Comparison of ENCODE assay signal across 19 cellular contexts in the genomic region with DNA sequence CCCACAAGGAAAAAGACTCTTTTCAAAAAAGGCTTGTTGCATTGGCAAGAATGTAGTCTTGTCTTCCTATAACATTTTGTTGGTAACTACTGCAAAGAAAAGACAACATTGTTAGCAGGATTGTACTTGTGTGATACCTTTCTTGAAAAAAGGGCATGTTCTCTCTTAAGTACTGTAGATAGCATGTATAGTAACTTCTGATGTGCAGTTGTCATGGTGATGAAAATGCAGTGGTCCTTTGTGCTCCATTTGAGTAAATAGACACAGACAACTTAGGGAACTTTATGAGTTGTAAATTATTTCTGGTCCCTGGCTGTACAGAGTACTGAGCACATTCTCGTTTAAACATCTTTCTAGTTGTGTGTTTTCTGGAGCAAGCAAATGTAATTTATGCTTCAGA.
DNase-seq lines count a peak whose midpoint lies in the region; ATAC-seq, FAIRE-seq and TF ChIP-seq lines count a peak whose summit lies in the region.
"Had no signal": no experiment of that assay in that cellular context is flagged by ENCODE, and none has a peak within 500 bp of the region (broad histone marks: within the 10 kb centered on the region; RNA-seq: fewer than 3 reads in every experiment).

No MANE protein-coding gene starts in this region.

- no peaks in the 10 kb centered on the region for H3K27me3 Mint-ChIP-seq in osteocyte (ENCODE audit: unreplicated experiment)
- H3K27me3 Mint-ChIP-seq in stimulated activated naive B cell treated with anti-CD40 and anti-IgM and Interleukin-4, amounts not matched to agents 10 μg/mL and 1 μg/mL and 100 μg/mL, for 72 hours = no peaks in the 10 kb centered on the region
- H3K27me3 Mint-ChIP-seq: T-cell had no signal

- no peaks in the 10 kb centered on the region for H3K9me3 Mint-ChIP-seq in osteocyte (ENCODE audit: unreplicated experiment)
- no peaks in the 10 kb centered on the region for H3K9me3 Mint-ChIP-seq in stimulated activated naive B cell treated with anti-CD40 and anti-IgM and Interleukin-4, amounts not matched to agents 10 μg/mL and 1 μg/mL and 100 μg/mL, for 72 hours
- H3K9me3 Mint-ChIP-seq: T-cell had no signal

- WGBS in esophagus muscularis mucosa = 79% methylated on average over 1 of the region's 1 CpG

- no peak for ATAC-seq in left cardiac atrium
- no peak for ATAC-seq in stimulated activated naive B cell treated with anti-CD40 and anti-IgM and Interleukin-4, amounts not matched to agents 10 μg/mL and 1 μg/mL and 100 μg/mL, for 72 hours (replicated peaks)
- no peak for ATAC-seq in GM21529 (IDR thresholded peaks at IDR 0.05; ENCODE audit: unreplicated experiment)
- ATAC-seq: T-cell had no signal

- no peak overlapping the region for H3K4me3 ChIP-seq in left ventricle myocardium inferior
- H3K4me3 ChIP-seq in esophagus muscularis mucosa = no peak overlapping the region
- H3K4me3 ChIP-seq: adrenal gland had no signal

- no peaks in the 10 kb centered on the region for H3K36me3 Mint-ChIP-seq in osteocyte (ENCODE audit: unreplicated experiment)
- H3K36me3 Mint-ChIP-seq in stimulated activated naive B cell treated with anti-CD40 and anti-IgM and Interleukin-4, amounts not matched to agents 10 μg/mL and 1 μg/mL and 100 μg/mL, for 72 hours = peaks cover 0 to 5% of the 10 kb centered on the region in 2 donors

- H3K27ac ChIP-seq in left ventricle myocardium inferior (replicated peaks) = peak overlapping the region; percentile 88
- peak overlapping the region; percentile 58 to 82 (median 70) for H3K27ac ChIP-seq in esophagus muscularis mucosa (replicated peaks in 1 of 4)
- H3K27ac ChIP-seq: C4-2B, neutrophil had no signal

- peaks cover 6% of the 10 kb centered on the region for H3K36me3 ChIP-seq in left ventricle myocardium inferior
- H3K36me3 ChIP-seq in esophagus muscularis mucosa = peaks cover 0 to 9% (median 4%) of the 10 kb centered on the region in 4 donors
- H3K36me3 ChIP-seq: adrenal gland, neutrophil had no signal

- no peak for TF ChIP-seq POLR2A in esophagus muscularis mucosa (IDR thresholded peaks at IDR 0.05; ENCODE audit: low read depth)
- TF ChIP-seq POLR2A in GM12892 (IDR thresholded peaks at IDR 0.05; ENCODE audit: low read depth, low read length) = no peak

- no peak overlapping the region for H3K4me3 Mint-ChIP-seq in osteocyte (ENCODE audit: unreplicated experiment)
- no peak overlapping the region for H3K4me3 Mint-ChIP-seq in stimulated activated naive B cell treated with anti-CD40 and anti-IgM and Interleukin-4, amounts not matched to agents 10 μg/mL and 1 μg/mL and 100 μg/mL, for 72 hours
- H3K4me3 Mint-ChIP-seq: T-cell had no signal

- FAIRE-seq in GM12892 (lab: Jason Lieb, UNC) = no peak

- DNase-seq in left ventricle myocardium inferior = no peak
- DNase-seq in left cardiac atrium = no peak
- DNase-seq in esophagus muscularis mucosa (ENCODE audit: extremely low spot score) = no peak
- no peak for DNase-seq in osteocyte (ENCODE audit: extremely low spot score, unreplicated experiment)
- DNase-seq in GM12892 (ENCODE audit: insufficient read length) = no peak
- no peak for DNase-seq in stimulated activated naive B cell treated with anti-CD40 and anti-IgM and Interleukin-4, amounts not matched to agents 10 μg/mL and 1 μg/mL and 100 μg/mL, for 72 hours
- DNase-seq in inferior parietal cortex (ENCODE audit: extremely low spot score) = no peak
- DNase-seq: activated gamma-delta T cell treated with Interleukin-2 at 50 U/mL for 16 hours, adrenal gland, erythroblast, NCI-H1436 treated with DMSO at 0.1 percent for 48 hours, NCI-H2171 treated with DMSO at 0.1 percent for 48 hours, NCI-H82, OCI-M1, SHP77 treated with DMSO at 0.1 percent for 48 hours, T-cell had no signal

- TF ChIP-seq CTCF in left ventricle myocardium inferior (IDR thresholded peaks at IDR 0.05; ENCODE audit: borderline replicate concordance) (no peak), esophagus muscularis mucosa (IDR thresholded peaks at IDR 0.05) (no peak), osteocyte (IDR thresholded peaks at IDR 0.05) (no peak)

- intact Hi-C loops in left ventricle myocardium inferior (cut with micrococcal nuclease) = loop anchor here (10.0 kb wide), 1 partner anchor 108 kb away; no protein-coding TSS in a partner anchor
- intact Hi-C loops in left cardiac atrium (cut with DNase I) = loop anchor here (10.0 kb wide), 2 partner anchors 48 to 88 kb away; no protein-coding TSS in a partner anchor
- intact Hi-C loops in esophagus muscularis mucosa (cut with DNase I) = loop anchor here (5.0 kb wide), 1 partner anchor 106 kb away; no protein-coding TSS in a partner anchor

- peaks cover 46% of the 10 kb centered on the region for H3K4me1 Mint-ChIP-seq in osteocyte (ENCODE audit: unreplicated experiment)
- H3K4me1 Mint-ChIP-seq in stimulated activated naive B cell treated with anti-CD40 and anti-IgM and Interleukin-4, amounts not matched to agents 10 μg/mL and 1 μg/mL and 100 μg/mL, for 72 hours = no peaks in the 10 kb centered on the region
- H3K4me1 Mint-ChIP-seq: T-cell had no signal

- H3K9me3 ChIP-seq in left ventricle myocardium inferior (replicated peaks) = no peaks in the 10 kb centered on the region
- no peaks in the 10 kb centered on the region for H3K9me3 ChIP-seq in esophagus muscularis mucosa
- H3K9me3 ChIP-seq: adrenal gland, neutrophil had no signal

- H3K27me3 ChIP-seq in left ventricle myocardium inferior (ENCODE audit: low read depth) (no peaks in the 10 kb centered on the region), esophagus muscularis mucosa (no peaks in the 10 kb centered on the region)
- H3K27me3 ChIP-seq: adrenal gland, neutrophil had no signal

- peaks cover 77% of the 10 kb centered on the region for H3K4me1 ChIP-seq in left ventricle myocardium inferior
- H3K4me1 ChIP-seq in esophagus muscularis mucosa = peaks cover 51 to 63% (median 62%) of the 10 kb centered on the region in 4 donors

- no peak for TF ChIP-seq EP300 in esophagus muscularis mucosa (IDR thresholded peaks at IDR 0.05)

- H3K27ac Mint-ChIP-seq in osteocyte (ENCODE audit: unreplicated experiment) = peak overlapping the region; percentile 57
- H3K27ac Mint-ChIP-seq in stimulated activated naive B cell treated with anti-CD40 and anti-IgM and Interleukin-4, amounts not matched to agents 10 μg/mL and 1 μg/mL and 100 μg/mL, for 72 hours = no peak overlapping the region
- H3K27ac Mint-ChIP-seq: T-cell had no signal
